In the genomic region with DNA sequence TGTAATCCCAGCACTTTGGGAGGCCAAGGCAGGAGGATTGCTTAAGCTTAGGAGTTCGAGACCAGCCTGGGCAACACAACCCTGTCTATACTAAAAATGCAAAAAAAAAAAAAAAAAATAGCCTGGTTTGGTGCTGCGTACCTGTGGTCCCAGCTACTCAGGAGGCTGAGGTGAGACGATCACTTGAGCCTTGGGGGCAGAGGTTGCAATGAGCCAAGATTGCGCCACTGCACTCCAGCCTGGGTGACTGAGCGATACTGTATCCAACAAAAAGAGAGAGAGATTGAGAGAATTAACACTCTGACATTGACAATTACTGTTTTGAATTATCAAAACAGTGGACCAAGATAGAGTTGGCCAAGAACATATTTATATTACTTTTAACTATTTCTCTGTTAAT, we compare ENCODE assay signal across 19 cellular contexts. TPM values are rescaled to one million over a fixed set of nuclear protein-coding genes. Genes with fewer than 3 reads are reported as not detected.
DNase-seq lines count a peak whose midpoint lies in the region; ATAC-seq and TF ChIP-seq lines count a peak whose summit lies in the region.
"Had no signal": no experiment of that assay in that cellular context is flagged by ENCODE, and none has a peak within 500 bp of the region (broad histone marks: within the 10 kb centered on the region; RNA-seq: fewer than 3 reads in every experiment).

No MANE protein-coding gene starts in this region.

- peaks cover 23% of the 10 kb centered on the region for H3F3A ChIP-seq in GM23248 (ENCODE audit: insufficient read depth)

- 0 out of 2 replicates have a peak overlapping the region, but pooled peaks have one; percentile 21 for H3K27ac ChIP-seq in GM23248
- no peak overlapping the region for H3K27ac ChIP-seq in liver (ENCODE audit: low read depth in 1 of 2, low read length in 2 of 2)
- H3K27ac ChIP-seq in subcutaneous abdominal adipose tissue (ENCODE audit: low read depth, low read length), result peak overlapping the region; percentile 58
- H3K27ac ChIP-seq in dorsolateral prefrontal cortex, result no peak overlapping the region
- H3K27ac ChIP-seq: BLaER1, HL-60 had no signal

- no peaks in the 10 kb centered on the region for H3K36me3 Mint-ChIP-seq in WTC11

- H3K4me2 ChIP-seq in GM23248 (ENCODE audit: unreplicated experiment), result peak overlapping the region; percentile 61
- H3K4me2 ChIP-seq: BLaER1 had no signal

- H3K27me3 ChIP-seq in GM23248 (replicated peaks; ENCODE audit: insufficient read depth) (no peaks in the 10 kb centered on the region), liver (ENCODE audit: control insufficient read depth in 4 of 4, insufficient read depth in 4 of 4, low read length in 3 of 4) (no peaks in the 10 kb centered on the region), subcutaneous abdominal adipose tissue (ENCODE audit: control insufficient read depth in 5 of 5, insufficient read depth in 4 of 5, low read length in 5 of 5) (no peaks in the 10 kb centered on the region), MG63 (no peaks in the 10 kb centered on the region), dorsolateral prefrontal cortex (no peaks in the 10 kb centered on the region)
- H3K27me3 ChIP-seq: BLaER1 had no signal

- no peaks in the 10 kb centered on the region for H3K9me3 ChIP-seq in GM23248 (ENCODE audit: low read depth)
- H3K9me3 ChIP-seq in liver (ENCODE audit: control insufficient read depth in 4 of 4, low read length in 3 of 4), result no peaks in the 10 kb centered on the region
- H3K9me3 ChIP-seq in subcutaneous abdominal adipose tissue (ENCODE audit: control insufficient read depth in 5 of 5, low read length in 5 of 5), result no peaks in the 10 kb centered on the region
- H3K9me3 ChIP-seq in MG63, result no peaks in the 10 kb centered on the region
- H3K9me3 ChIP-seq: BLaER1 had no signal

- H3K27me3 Mint-ChIP-seq in WTC11 (ENCODE audit: low read depth), result no peaks in the 10 kb centered on the region
- H3K27me3 Mint-ChIP-seq: CD4-positive, alpha-beta memory T cell had no signal

- H3K36me3 ChIP-seq in GM23248 (ENCODE audit: low read depth) (0 out of 2 replicates have a peak, but pooled peaks cover 7% of the 10 kb centered on the region), liver (ENCODE audit: control insufficient read depth in 4 of 4, insufficient read depth in 3 of 4, low read depth in 1 of 4, low read length in 3 of 4) (peaks cover 2 to 17% (median 5%) of the 10 kb centered on the region in 4 donors), subcutaneous abdominal adipose tissue (ENCODE audit: control insufficient read depth in 5 of 5, insufficient read depth in 5 of 5, low read length in 5 of 5) (peaks cover 9 to 15% (median 14%) of the 10 kb centered on the region in 5 donors), MG63 (peaks cover 2% of the 10 kb centered on the region; the same call in 1 of the 2 replicates)

- no peak overlapping the region for H3K9ac ChIP-seq in GM23248
- no peak overlapping the region for H3K9ac ChIP-seq in liver (ENCODE audit: low read depth in 1 of 2, low read length in 2 of 2)
- no peak overlapping the region for H3K9ac ChIP-seq in subcutaneous abdominal adipose tissue (ENCODE audit: low read length in 5 of 5)
- H3K9ac ChIP-seq: BLaER1 had no signal

- H3K9me3 Mint-ChIP-seq in WTC11, result peaks cover 4% of the 10 kb centered on the region; the same call in 1 of the 2 replicates
- H3K9me3 Mint-ChIP-seq: CD14-positive monocyte, HFFc6 had no signal

- H3K4me1 ChIP-seq in GM23248 (ENCODE audit: insufficient read depth) (peaks cover 14% of the 10 kb centered on the region), liver (ENCODE audit: control insufficient read depth in 4 of 4, insufficient read depth in 4 of 4, low read length in 3 of 4) (no peaks in the 10 kb centered on the region), subcutaneous abdominal adipose tissue (ENCODE audit: control insufficient read depth in 5 of 5, insufficient read depth in 5 of 5, low read length in 5 of 5) (peaks cover 0 to 76% (median 21%) of the 10 kb centered on the region in 5 donors)
- H3K4me1 ChIP-seq: BLaER1 had no signal

- intact Hi-C loops in dorsolateral prefrontal cortex (cut with DNase I), result no loop called here

- in situ Hi-C loops in GM23248 (cut with MboI), result no loop called here

- H3K4me3 ChIP-seq in GM23248 (no peak overlapping the region), liver (ENCODE audit: low read depth in 1 of 3, low read length in 3 of 3) (no peak overlapping the region), subcutaneous abdominal adipose tissue (ENCODE audit: low read depth in 1 of 5, low read length in 5 of 5) (no peak overlapping the region), MG63 (no peak overlapping the region), dorsolateral prefrontal cortex (no peak overlapping the region)
- H3K4me3 ChIP-seq: BLaER1 had no signal

- TF ChIP-seq RAD21 in liver (IDR thresholded peaks at IDR 0.05), result no peak

- 96% methylated on average over 5 of the region's 5 CpGs for WGBS in GM23248 (ENCODE audit: low coverage in 1 of 2, low lambda C conversion rate in 2 of 2, missing lambda C conversion rate in 2 of 2), 2 experiments
- 84% methylated on average over 5 of the region's 5 CpGs for WGBS in liver

- TF ChIP-seq CTCF in WTC11 (IDR thresholded peaks at IDR 0.05) (no peak), liver (IDR thresholded peaks at IDR 0.05; ENCODE audit: low read depth, low read length, missing input control) (no peak), dorsolateral prefrontal cortex (IDR thresholded peaks at IDR 0.05 in 54 of 56, conservative IDR thresholded peaks at IDR 0.05 in 2 of 56; ENCODE audit: low read depth in 1 of 56, partially characterized antibody in 56 of 56) (no peak)

- peaks cover 27% of the 10 kb centered on the region for H3K4me1 Mint-ChIP-seq in WTC11

- DNase-seq in GM23248 (no peak), WTC11 (ENCODE audit: low spot score) (no peak), MG63 (no peak), dorsolateral prefrontal cortex (no peak), hippocampal formation (lab: John Stamatoyannopoulos, UW) (no peak)
- DNase-seq: 8988T; CD4-positive, alpha-beta memory T cell; DMS153; DMS79; GDM1; GOT3; H7; HFFc6 had no signal

- H3K9me2 ChIP-seq in GM23248 (ENCODE audit: insufficient read depth), result no peaks in the 10 kb centered on the region

- ATAC-seq in WTC11, result no peak
- ATAC-seq: HCT116 had no signal

- peak overlapping the region; percentile 65; the same call in 1 of the 2 replicates for H3K27ac Mint-ChIP-seq in WTC11
- H3K27ac Mint-ChIP-seq: CD14-positive monocyte; CD4-positive, alpha-beta memory T cell had no signal

- peaks cover 69% of the 10 kb centered on the region for H3K79me2 ChIP-seq in GM23248 (ENCODE audit: insufficient read depth)

- no peaks in the 10 kb centered on the region for H4K20me1 ChIP-seq in GM23248 (ENCODE audit: insufficient read depth)
- H4K20me1 ChIP-seq: BLaER1 had no signal

- H3K4me3 Mint-ChIP-seq in WTC11, result no peak overlapping the region
- H3K4me3 Mint-ChIP-seq: CD14-positive monocyte; CD4-positive, alpha-beta memory T cell had no signal

- CTCF ChIA-PET in WTC11 (lab: Charles Lee), result interaction anchor here (0.6 kb wide), 1 partner anchor 12 kb away, joined by 3 read pairs; no protein-coding TSS in a partner anchor

- no peak overlapping the region for H2AFZ ChIP-seq in GM23248

- POLR2A ChIA-PET in WTC11 (lab: Charles Lee), result interaction anchor here (0.7 kb wide), 1 partner anchor 17 kb away, joined by 3 read pairs; no protein-coding TSS in a partner anchor

TF ChIP-seq in WTC11, 78 proteins besides CTCF, POLR2A, EP300 and RAD21:
- TF ChIP-seq GRHL2 (CRISPR knock-in tag; IDR thresholded peaks at IDR 0.05; ENCODE audit: insufficient replicate concordance, severe bottlenecking) (no peak), JUN (CRISPR knock-in tag; IDR thresholded peaks at IDR 0.05) (no peak)

TF ChIP-seq in liver, 16 proteins besides CTCF, POLR2A, EP300 and RAD21:
- TF ChIP-seq HNF4G (IDR thresholded peaks at IDR 0.05) (peak; percentile 22), YY1 (IDR thresholded peaks at IDR 0.05) (no peak), HNF4A (conservative IDR thresholded peaks at IDR 0.05) (peak; percentile 55 to 64), EGR1 (IDR thresholded peaks at IDR 0.05; ENCODE audit: low read depth in 2 of 2) (no peak), GABPA (IDR thresholded peaks at IDR 0.05 in 1 of 2, conservative IDR thresholded peaks at IDR 0.05 in 1 of 2) (no peak)

RNA-seq across cellular contexts. Expression of gene SIK2, which starts 53.7 kb away (rescaled TPM):
- total RNA-seq in GM23248 (2014; rRNA removed; shearing (Covaris generic)), result 14.7 and 14.8 TPM in 2 replicates
- polyA plus RNA-seq in GM23248 (2016; fragmentation: Nextera tagmentation; extraction: Ambion mirVana), result 5.9 and 6.2 TPM in 2 replicates
- 6.7 to 8.6 TPM (median 7.2 TPM) in 3 replicates for total RNA-seq in WTC11 (2021)
- total RNA-seq in liver, result 10 to 100 TPM; 10.4 to 15.0 TPM
- polyA plus RNA-seq in liver, result 1 to 10 TPM; 6.5 to 8.2 TPM
- total RNA-seq in MG63 (2014; rRNA removed; shearing (Covaris generic); ENCODE audit: low replicate concordance), result 4.6 and 10.3 TPM in 2 replicates
- total RNA-seq in dorsolateral prefrontal cortex, result 10 to 100 TPM; 33.1 to 72.4 (median 50.6) TPM

Comparison
In these comparisons a context has a peak if more than half of its experiments do, and no peak if none do; other contexts are left out.
1. H3K27ac ChIP-seq: peak in GM23248 (single experiment) and subcutaneous abdominal adipose tissue (single experiment); none in liver (0 of 2) and dorsolateral prefrontal cortex (0 of 59).